ENCODE assay signal across 9 cellular contexts in the genomic region with DNA sequence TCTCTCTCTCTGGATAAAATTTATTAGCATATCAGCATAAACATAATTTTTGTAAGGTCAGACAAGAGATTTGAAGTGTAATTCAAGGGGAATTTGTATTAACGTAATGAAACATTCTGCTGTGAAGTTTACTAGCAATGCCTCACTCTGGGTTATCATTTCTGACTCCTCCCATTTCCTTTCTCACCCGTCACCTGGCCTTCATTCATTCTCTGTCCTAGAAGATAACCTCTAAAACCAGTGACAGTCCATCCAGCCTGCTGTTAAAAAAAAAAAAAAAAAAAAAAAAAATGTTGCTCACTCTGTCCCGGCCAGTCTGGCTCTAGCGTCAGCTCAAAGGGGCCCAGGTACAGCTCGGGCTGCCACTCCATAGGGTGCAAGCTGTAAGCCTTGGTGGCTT. TPM values are rescaled to one million over a fixed set of nuclear protein-coding genes. Genes with fewer than 3 reads are reported as not detected.
DNase-seq lines count a peak whose midpoint lies in the region; ATAC-seq lines count a peak whose summit lies in the region.
"Had no signal": no experiment of that assay in that cellular context is flagged by ENCODE, and none has a peak within 500 bp of the region (broad histone marks: within the 10 kb centered on the region; RNA-seq: fewer than 3 reads in every experiment).

No MANE protein-coding gene starts in this region.

- H3K4me1 Mint-ChIP-seq in activated CD4-positive, alpha-beta T cell treated with anti-CD3 and anti-CD28 coated beads, Interleukin-2, amount 10 ng/mL, durations not matched to agents 24 days and 14 days = peaks cover 54% of the 10 kb centered on the region
- peaks cover 54% of the 10 kb centered on the region for H3K4me1 Mint-ChIP-seq in activated CD8-positive, alpha-beta T cell treated with anti-CD3 and anti-CD28 coated beads, Interleukin-2, amount 10 ng/mL, durations not matched to agents 7 days and 5 days (ENCODE audit: low read depth)
- peaks cover 30 to 90% (median 70%) of the 10 kb centered on the region in 7 donors for H3K4me1 Mint-ChIP-seq in naive thymus-derived CD4-positive, alpha-beta T cell

- ATAC-seq in HG02943 (IDR thresholded peaks at IDR 0.05; ENCODE audit: low read depth, unreplicated experiment) = peak; percentile 68
- ATAC-seq in activated CD8-positive, alpha-beta T cell treated with anti-CD3 and anti-CD28 coated beads, Interleukin-2, amount 10 ng/mL, durations not matched to agents 7 days and 5 days = peak; percentile 73
- ATAC-seq in naive thymus-derived CD4-positive, alpha-beta T cell = peak; percentile 73

- POLR2A ChIA-PET in activated CD8-positive, alpha-beta T cell treated with anti-CD3 and anti-CD28 coated beads, Interleukin-2, amount 10 ng/mL, durations not matched to agents 7 days and 5 days (lab: Charles Lee) = interaction anchor here (0.6 to 3.5 kb wide), 10 partner anchors 9 to 403 kb away, joined by 3 to 35 read pairs (median 4); a partner anchor contains a TSS
- POLR2A ChIA-PET in naive thymus-derived CD4-positive, alpha-beta T cell (lab: Charles Lee) = interaction anchor here (0.7 to 7.4 kb wide), 16 partner anchors 9 to 403 kb away, joined by 3 to 73 read pairs (median 4); a partner anchor contains a TSS

- no peaks in the 10 kb centered on the region for H3K9me3 ChIP-seq in naive thymus-derived CD4-positive, alpha-beta T cell (ENCODE audit: control insufficient read depth in 2 of 3, low read length in 3 of 3)

- peaks cover 11 to 53% of the 10 kb centered on the region in 2 donors for H3K4me1 ChIP-seq in naive thymus-derived CD4-positive, alpha-beta T cell (ENCODE audit: control insufficient read depth in 2 of 2, insufficient read depth in 2 of 2, low read length in 2 of 2)

- H3K27ac Mint-ChIP-seq in activated CD4-positive, alpha-beta T cell treated with anti-CD3 and anti-CD28 coated beads, Interleukin-2, amount 10 ng/mL, durations not matched to agents 24 days and 14 days = peak overlapping the region; percentile 100
- H3K27ac Mint-ChIP-seq in activated CD8-positive, alpha-beta T cell treated with anti-CD3 and anti-CD28 coated beads, Interleukin-2, amount 10 ng/mL, durations not matched to agents 7 days and 5 days = peak overlapping the region; percentile 100
- peak overlapping the region; percentile 96 to 100 (median 99) for H3K27ac Mint-ChIP-seq in naive thymus-derived CD4-positive, alpha-beta T cell

- DNase-seq in activated CD4-positive, alpha-beta T cell treated with anti-CD3 and anti-CD28 coated beads, Interleukin-2, amount 10 ng/mL, durations not matched to agents 24 days and 14 days = peak; percentile 75
- no peak for DNase-seq in activated CD4-positive, alpha-beta T cell treated with anti-CD3 and anti-CD28 coated beads for 1 hour
- DNase-seq in activated CD8-positive, alpha-beta T cell treated with anti-CD3 and anti-CD28 coated beads, Interleukin-2, amount 10 ng/mL, durations not matched to agents 7 days and 5 days = peak; percentile 54
- DNase-seq in naive thymus-derived CD4-positive, alpha-beta T cell = peak in 7 of 9 donors; percentile 33 to 59 (median 49)
- DNase-seq in occipital lobe (lab: John Stamatoyannopoulos, UW) (no peak), NK-92 (lab: John Stamatoyannopoulos, UW; ENCODE audit: unreplicated experiment) (no peak), NCI-H1694 treated with DMSO at 0.1 percent for 48 hours (lab: John Stamatoyannopoulos, UW) (no peak)

- peak overlapping the region; percentile 47 for H3K4me3 ChIP-seq in naive thymus-derived CD4-positive, alpha-beta T cell (ENCODE audit: low read length)
- H3K4me3 ChIP-seq: lung had no signal

- H3K27me3 ChIP-seq in naive thymus-derived CD4-positive, alpha-beta T cell (ENCODE audit: control insufficient read depth in 2 of 2, insufficient read depth in 2 of 2, low read length in 2 of 2) = no peaks in the 10 kb centered on the region

- peak overlapping the region; percentile 77 for H3K27ac ChIP-seq in naive thymus-derived CD4-positive, alpha-beta T cell (ENCODE audit: low read depth, low read length)

- H3K4me3 Mint-ChIP-seq in activated CD4-positive, alpha-beta T cell treated with anti-CD3 and anti-CD28 coated beads, Interleukin-2, amount 10 ng/mL, durations not matched to agents 24 days and 14 days = peak overlapping the region; percentile 91
- peak overlapping the region; percentile 82 for H3K4me3 Mint-ChIP-seq in activated CD8-positive, alpha-beta T cell treated with anti-CD3 and anti-CD28 coated beads, Interleukin-2, amount 10 ng/mL, durations not matched to agents 7 days and 5 days
- H3K4me3 Mint-ChIP-seq in naive thymus-derived CD4-positive, alpha-beta T cell = peak overlapping the region; percentile 75 to 94 (median 88)

- H3K9me3 Mint-ChIP-seq in activated CD4-positive, alpha-beta T cell treated with anti-CD3 and anti-CD28 coated beads, Interleukin-2, amount 10 ng/mL, durations not matched to agents 24 days and 14 days = no peaks in the 10 kb centered on the region
- H3K9me3 Mint-ChIP-seq in activated CD8-positive, alpha-beta T cell treated with anti-CD3 and anti-CD28 coated beads, Interleukin-2, amount 10 ng/mL, durations not matched to agents 7 days and 5 days (ENCODE audit: insufficient read depth) = no peaks in the 10 kb centered on the region
- H3K9me3 Mint-ChIP-seq in naive thymus-derived CD4-positive, alpha-beta T cell = peaks cover 0 to 2% (median 0%) of the 10 kb centered on the region in 11 donors

- H3K27me3 Mint-ChIP-seq in activated CD4-positive, alpha-beta T cell treated with anti-CD3 and anti-CD28 coated beads, Interleukin-2, amount 10 ng/mL, durations not matched to agents 24 days and 14 days = no peaks in the 10 kb centered on the region
- no peaks in the 10 kb centered on the region for H3K27me3 Mint-ChIP-seq in activated CD8-positive, alpha-beta T cell treated with anti-CD3 and anti-CD28 coated beads, Interleukin-2, amount 10 ng/mL, durations not matched to agents 7 days and 5 days (ENCODE audit: low read depth)
- H3K27me3 Mint-ChIP-seq in naive thymus-derived CD4-positive, alpha-beta T cell = no peaks in the 10 kb centered on the region

- peaks cover 4% of the 10 kb centered on the region for H3K36me3 Mint-ChIP-seq in activated CD4-positive, alpha-beta T cell treated with anti-CD3 and anti-CD28 coated beads, Interleukin-2, amount 10 ng/mL, durations not matched to agents 24 days and 14 days (ENCODE audit: low read depth)
- peaks cover 12% of the 10 kb centered on the region for H3K36me3 Mint-ChIP-seq in activated CD8-positive, alpha-beta T cell treated with anti-CD3 and anti-CD28 coated beads, Interleukin-2, amount 10 ng/mL, durations not matched to agents 7 days and 5 days (ENCODE audit: low read depth)
- H3K36me3 Mint-ChIP-seq in naive thymus-derived CD4-positive, alpha-beta T cell = peaks cover 5 to 22% (median 11%) of the 10 kb centered on the region in 5 donors

- intact Hi-C loops in activated CD4-positive, alpha-beta T cell treated with anti-CD3 and anti-CD28 coated beads, Interleukin-2, amount 10 ng/mL, durations not matched to agents 24 days and 14 days (cut with micrococcal nuclease) = no loop called here
- intact Hi-C loops in naive thymus-derived CD4-positive, alpha-beta T cell (cut with micrococcal nuclease) = loop anchor here (1.0 to 5.0 kb wide), 7 partner anchors 10 to 327 kb away; a partner anchor contains a TSS

- H3K36me3 ChIP-seq in naive thymus-derived CD4-positive, alpha-beta T cell (ENCODE audit: control insufficient read depth in 2 of 3, insufficient read depth in 3 of 3, low read length in 3 of 3) = no peaks in the 10 kb centered on the region

- CTCF ChIA-PET in activated CD8-positive, alpha-beta T cell treated with anti-CD3 and anti-CD28 coated beads, Interleukin-2, amount 10 ng/mL, durations not matched to agents 7 days and 5 days (lab: Charles Lee) = interaction anchor here (1.2 to 3.3 kb wide), 5 partner anchors 14 to 151 kb away, joined by 4 to 20 read pairs (median 4); a partner anchor contains a TSS
- CTCF ChIA-PET in naive thymus-derived CD4-positive, alpha-beta T cell (lab: Charles Lee) = interaction anchor here (0.8 to 1.4 kb wide), 5 partner anchors 9 to 150 kb away, joined by 3 to 6 read pairs (median 3); a partner anchor contains a TSS

RNA-seq across cellular contexts. Expression of a gene that starts 27.2 kb away (rescaled TPM):
- total RNA-seq in activated CD4-positive, alpha-beta T cell treated with anti-CD3 and anti-CD28 coated beads, Interleukin-2, amount 10 ng/mL, durations not matched to agents 24 days and 14 days = 9.2 and 10.8 TPM in 2 replicates
- total RNA-seq in activated CD8-positive, alpha-beta T cell treated with anti-CD3 and anti-CD28 coated beads, Interleukin-2, amount 10 ng/mL, durations not matched to agents 7 days and 5 days = 1 to 10 TPM; 3.3 to 6.5 TPM
- total RNA-seq in naive thymus-derived CD4-positive, alpha-beta T cell = 1 to 10 TPM; 5.2 to 9.6 (median 7.1) TPM
- 1 to 10 TPM; 3.8 to 9.8 TPM for polyA plus RNA-seq in naive thymus-derived CD4-positive, alpha-beta T cell
- total RNA-seq in occipital lobe = 11.2 TPM

Comparison
In these comparisons a context has a peak if more than half of its experiments do, and no peak if none do; other contexts are left out.
1. DNase-seq: peak in activated CD4-positive, alpha-beta T cell treated with anti-CD3 and anti-CD28 coated beads, Interleukin-2, amount 10 ng/mL, durations not matched to agents 24 days and 14 days (single experiment), activated CD8-positive, alpha-beta T cell treated with anti-CD3 and anti-CD28 coated beads, Interleukin-2, amount 10 ng/mL, durations not matched to agents 7 days and 5 days (single experiment) and naive thymus-derived CD4-positive, alpha-beta T cell (7 of 9); none in activated CD4-positive, alpha-beta T cell treated with anti-CD3 and anti-CD28 coated beads for 1 hour (single experiment), occipital lobe (single experiment), NK-92 (single experiment) and NCI-H1694 treated with DMSO at 0.1 percent for 48 hours (single experiment).
2. Peak in every context shown above with its lines, with median percentiles within 50 percentile points of each other: H3K27ac Mint-ChIP-seq, H3K4me3 Mint-ChIP-seq and ATAC-seq.